Comparison of ENCODE assay signal across 8 cellular contexts in genomic region chr6:158057213-158057987, GRCh38.
DNase-seq lines count a peak whose midpoint lies in the region; FAIRE-seq and TF ChIP-seq lines count a peak whose summit lies in the region.

No MANE protein-coding gene starts in this region.

- H3K4me3 ChIP-seq in astrocyte of the spinal cord (ENCODE audit: low read depth, low read length) (no peak overlapping the region), Karpas-422 (ENCODE audit: low read length) (no peak overlapping the region)

- no peaks in the 10 kb centered on the region for H3K9me2 ChIP-seq in Karpas-422 (replicated peaks; ENCODE audit: insufficient read depth, low read length)

- H4K20me1 ChIP-seq in Karpas-422 (ENCODE audit: insufficient read depth, low read depth, low read length), result no peaks in the 10 kb centered on the region

- no peak overlapping the region for H3K9ac ChIP-seq in Karpas-422 (ENCODE audit: low read length)

- in situ Hi-C loops in astrocyte of the spinal cord (cut with HindIII; ENCODE audit: low sequenced_read_pairs), result no loop called here

- no peaks in the 10 kb centered on the region for H3K9me3 ChIP-seq in Karpas-422 (ENCODE audit: low read length)

- no peaks in the 10 kb centered on the region for H3K79me2 ChIP-seq in Karpas-422 (ENCODE audit: low read length)

- TF ChIP-seq POLR2A in GM12892 (IDR thresholded peaks at IDR 0.05; ENCODE audit: low read depth, low read length), result no peak

- no peak overlapping the region for H3K27ac ChIP-seq in Karpas-422 (ENCODE audit: low read length)

- H3K27me3 ChIP-seq in Karpas-422 (ENCODE audit: low read length), result no peaks in the 10 kb centered on the region

- FAIRE-seq in GM12892 (lab: Jason Lieb, UNC), result no peak

- no peak for TF ChIP-seq CTCF in astrocyte of the spinal cord (IDR thresholded peaks at IDR 0.05; ENCODE audit: low read depth, low read length)

- no peak overlapping the region for H3K4me2 ChIP-seq in Karpas-422 (ENCODE audit: low read depth, low read length, poor library complexity, severe bottlenecking)

- no peaks in the 10 kb centered on the region for H3K36me3 ChIP-seq in Karpas-422 (ENCODE audit: insufficient read depth, low read length)

- no peak overlapping the region for H2AFZ ChIP-seq in Karpas-422 (ENCODE audit: low read length)

- no peaks in the 10 kb centered on the region for H3K4me1 ChIP-seq in Karpas-422 (ENCODE audit: low read length)

- DNase-seq in EL (peak; percentile 97), NCI-H460 (ENCODE audit: extremely low read depth, low read depth) (peak; percentile 5), astrocyte of the spinal cord (ENCODE audit: low read depth, low spot score) (peak; percentile 95), renal cortical epithelial cell (ENCODE audit: low read depth) (peak; percentile 95), NCI-H1092 treated with DMSO at 0.1 percent for 48 hours (lab: John Stamatoyannopoulos, UW) (no peak), cerebellar nuclear complex (lab: John Stamatoyannopoulos, UW) (no peak), Karpas-422 (no peak), GM12892 (ENCODE audit: insufficient read length) (no peak)

Comparison
In these comparisons a context has a peak if more than half of its experiments do, and no peak if none do; other contexts are left out.
1. DNase-seq: peak in EL (single experiment), NCI-H460 (single experiment), astrocyte of the spinal cord (single experiment) and renal cortical epithelial cell (single experiment); none in NCI-H1092 treated with DMSO at 0.1 percent for 48 hours (single experiment), cerebellar nuclear complex (0 of 2), Karpas-422 (single experiment) and GM12892 (single experiment).